In the genomic region with DNA sequence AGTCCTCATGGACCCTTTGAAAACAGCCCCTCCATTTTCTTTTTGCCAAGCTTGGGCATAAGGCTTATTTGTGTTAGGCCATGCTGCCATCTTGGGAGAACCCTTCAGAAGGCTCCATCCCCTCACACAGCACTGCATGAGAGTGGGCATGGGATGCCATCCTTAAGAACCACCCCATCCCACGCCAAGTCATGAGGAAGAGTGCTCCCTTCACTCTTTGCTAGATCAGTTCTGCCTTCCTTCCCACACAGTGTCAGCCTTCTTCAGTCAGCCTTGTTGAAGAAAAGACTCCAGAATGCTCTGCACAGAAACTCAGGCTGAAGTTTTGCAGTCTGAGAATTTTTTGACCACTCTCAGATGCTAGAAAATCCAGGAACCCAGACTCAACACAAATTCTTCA, we compare ENCODE assay signal across 37 cellular contexts.
"Had no signal": no experiment of that assay in that cellular context is flagged by ENCODE, and none has a peak within 500 bp of the region (broad histone marks: within the 10 kb centered on the region; RNA-seq: fewer than 3 reads in every experiment).

No MANE protein-coding gene starts in this region.

- H3K36me3 ChIP-seq: adrenal gland, ascending aorta, brain microvascular endothelial cell, breast epithelium, cardiac muscle cell had no signal

- H3K9me3 ChIP-seq: ascending aorta, body of pancreas, breast epithelium had no signal

- DNase-seq: activated effector memory CD4-positive, alpha-beta T cell treated with anti-CD3 and anti-CD28 coated beads, Interleukin-2, amount 50 U/mL, for 16 hours; activated effector memory CD4-positive, alpha-beta T cell treated with Interleukin-2 at 50 U/mL for 16 hours; activated gamma-delta T cell; activated gamma-delta T cell treated with Interleukin-2 at 50 U/mL for 16 hours; activated naive CD4-positive, alpha-beta T cell; activated naive CD4-positive, alpha-beta T cell treated with anti-CD3 and anti-CD28 coated beads for 36 hours; activated naive CD4-positive, alpha-beta T cell treated with anti-CD3 and anti-CD28 coated beads, Interleukin-2, amount 10 ng/mL, durations not matched to agents 7 days and 5 days; activated naive CD4-positive, alpha-beta T cell treated with anti-CD3 and anti-CD28 coated beads, Interleukin-2, amount 50 U/mL, for 16 hours; activated naive CD4-positive, alpha-beta T cell treated with Interleukin-2 at 50 U/mL for 16 hours; activated naive CD8-positive, alpha-beta T cell treated with anti-CD3 and anti-CD28 coated beads for 36 hours; activated naive CD8-positive, alpha-beta T cell treated with anti-CD3 and anti-CD28 coated beads, Interleukin-2, amount 10 ng/mL, durations not matched to agents 7 days and 5 days; activated naive CD8-positive, alpha-beta T cell treated with anti-CD3 and anti-CD28 coated beads, Interleukin-2, amount 50 U/mL, for 24 hours; activated T-cell treated with anti-CD3 and anti-CD28 coated beads, Interleukin-2, amount 50 U/mL, for 1 hour; activated T-cell treated with anti-CD3 and anti-CD28 coated beads, Interleukin-2, amount 50 U/mL, for 24 hours; activated T-cell treated with anti-CD3 and anti-CD28 coated beads, Interleukin-2, amount 50 U/mL, for 4 hours; activated T-cell treated with anti-CD3 and anti-CD28 coated beads, Interleukin-2, amount 50 U/mL, for 48 hours; activated T-cell treated with anti-CD3 and anti-CD28 coated beads, Interleukin-2, amount 50 U/mL, for 72 hours; adrenal gland; amniotic stem cell; amygdala; anterior cingulate cortex; aorta; body of pancreas; brain microvascular endothelial cell; central memory CD4-positive, alpha-beta T cell; cerebellar nuclear complex had no signal

- H3K9me3 Mint-ChIP-seq: activated naive CD4-positive, alpha-beta T cell treated with anti-CD3 and anti-CD28 coated beads, Interleukin-2, amount 10 ng/mL, durations not matched to agents 7 days and 5 days; activated naive CD4-positive, alpha-beta T cell treated with anti-CD3 and anti-CD28 coated beads, Interleukin-2, amount 50 U/mL, for 24 hours; activated naive CD8-positive, alpha-beta T cell treated with anti-CD3 and anti-CD28 coated beads for 36 hours; activated naive CD8-positive, alpha-beta T cell treated with anti-CD3 and anti-CD28 coated beads, Interleukin-2, amount 10 ng/mL, durations not matched to agents 7 days and 5 days; activated T-cell treated with anti-CD3 and anti-CD28 coated beads, Interleukin-2, amount 50 U/mL, for 24 hours; activated T-cell treated with anti-CD3 and anti-CD28 coated beads, Interleukin-2, amount 50 U/mL, for 4 hours; activated T-cell treated with anti-CD3 and anti-CD28 coated beads, Interleukin-2, amount 50 U/mL, for 72 hours; activated T-helper 1 cell treated with anti-CD3 and anti-CD28 coated beads, Interleukin-12 subunit alpha, Interleukin-12 subunit beta, Interleukin-2, Interleukin-4 antibody, amounts not matched to agents 30 ng/mL and 10 ng/mL and 1 ng/mL, durations not matched to agents 14 hours and 24 hours and 36 hours; activated T-helper 17 cell treated with anti-CD3 and anti-CD28 coated beads, Interleukin-2, amount 50 U/mL, for 72 hours; activated T-helper 2 cell treated with anti-CD3 and anti-CD28 coated beads, Interferon-gamma antibody, Interleukin-2, Interleukin-4, amounts not matched to agents 10 μg/mL and 5 μg/mL and 100 μg/mL, durations not matched to agents 14 hours and 24 hours and 36 hours; central memory CD8-positive, alpha-beta T cell had no signal

- H3K4me1 Mint-ChIP-seq: activated naive CD4-positive, alpha-beta T cell treated with anti-CD3 and anti-CD28 coated beads, Interleukin-2, amount 50 U/mL, for 24 hours; brain; central memory CD8-positive, alpha-beta T cell had no signal

- H3K4me1 ChIP-seq: adrenal gland, ascending aorta, body of pancreas, breast epithelium had no signal

- H3K27ac ChIP-seq: ascending aorta, body of pancreas, brain microvascular endothelial cell, breast epithelium, cardiac muscle cell had no signal

- H3K4me3 ChIP-seq: adrenal gland, ascending aorta, body of pancreas, breast epithelium, cardiac muscle cell had no signal

- ATAC-seq: activated T-cell treated with anti-CD3 and anti-CD28 coated beads, Interleukin-2, amount 50 U/mL, for 4 hours; body of pancreas had no signal

- H3K27ac Mint-ChIP-seq: activated naive CD4-positive, alpha-beta T cell treated with anti-CD3 and anti-CD28 coated beads for 36 hours; activated naive CD4-positive, alpha-beta T cell treated with anti-CD3 and anti-CD28 coated beads, Interleukin-2, amount 10 ng/mL, durations not matched to agents 7 days and 5 days; activated naive CD4-positive, alpha-beta T cell treated with anti-CD3 and anti-CD28 coated beads, Interleukin-2, amount 50 U/mL, for 24 hours; activated naive CD8-positive, alpha-beta T cell; activated naive CD8-positive, alpha-beta T cell treated with anti-CD3 and anti-CD28 coated beads for 36 hours; activated naive CD8-positive, alpha-beta T cell treated with anti-CD3 and anti-CD28 coated beads, Interleukin-2, amount 10 ng/mL, durations not matched to agents 7 days and 5 days; activated naive CD8-positive, alpha-beta T cell treated with anti-CD3 and anti-CD28 coated beads, Interleukin-2, amount 50 U/mL, for 24 hours; activated T-cell treated with anti-CD3 and anti-CD28 coated beads, Interleukin-2, amount 50 U/mL, for 24 hours; activated T-cell treated with anti-CD3 and anti-CD28 coated beads, Interleukin-2, amount 50 U/mL, for 72 hours; activated T-helper 1 cell treated with anti-CD3 and anti-CD28 coated beads, Interleukin-12 subunit alpha, Interleukin-12 subunit beta, Interleukin-2, Interleukin-4 antibody, amounts not matched to agents 30 ng/mL and 10 ng/mL and 1 ng/mL, durations not matched to agents 14 hours and 24 hours and 36 hours; activated T-helper 17 cell treated with anti-CD3 and anti-CD28 coated beads, Interleukin-2, amount 50 U/mL, for 72 hours; activated T-helper 2 cell treated with anti-CD3 and anti-CD28 coated beads, Interferon-gamma antibody, Interleukin-2, Interleukin-4, amounts not matched to agents 10 μg/mL and 5 μg/mL and 100 μg/mL, durations not matched to agents 14 hours and 24 hours and 36 hours; brain had no signal

- H3K4me3 Mint-ChIP-seq: activated naive CD4-positive, alpha-beta T cell treated with anti-CD3 and anti-CD28 coated beads for 36 hours; activated naive CD4-positive, alpha-beta T cell treated with anti-CD3 and anti-CD28 coated beads, Interleukin-2, amount 10 ng/mL, durations not matched to agents 7 days and 5 days; activated naive CD4-positive, alpha-beta T cell treated with anti-CD3 and anti-CD28 coated beads, Interleukin-2, amount 50 U/mL, for 24 hours; activated naive CD8-positive, alpha-beta T cell; activated naive CD8-positive, alpha-beta T cell treated with anti-CD3 and anti-CD28 coated beads for 36 hours; activated naive CD8-positive, alpha-beta T cell treated with anti-CD3 and anti-CD28 coated beads, Interleukin-2, amount 10 ng/mL, durations not matched to agents 7 days and 5 days; activated naive CD8-positive, alpha-beta T cell treated with anti-CD3 and anti-CD28 coated beads, Interleukin-2, amount 50 U/mL, for 24 hours; activated T-cell treated with anti-CD3 and anti-CD28 coated beads, Interleukin-2, amount 50 U/mL, for 24 hours; activated T-cell treated with anti-CD3 and anti-CD28 coated beads, Interleukin-2, amount 50 U/mL, for 4 hours; activated T-helper 1 cell treated with anti-CD3 and anti-CD28 coated beads, Interleukin-12 subunit alpha, Interleukin-12 subunit beta, Interleukin-2, Interleukin-4 antibody, amounts not matched to agents 30 ng/mL and 10 ng/mL and 1 ng/mL, durations not matched to agents 14 hours and 24 hours and 36 hours; activated T-helper 17 cell treated with anti-CD3 and anti-CD28 coated beads, Interleukin-2, amount 50 U/mL, for 72 hours; brain; central memory CD8-positive, alpha-beta T cell had no signal

- H3K27me3 ChIP-seq: adrenal gland, ascending aorta, body of pancreas, brain microvascular endothelial cell, breast epithelium, cardiac muscle cell had no signal

- H3K27me3 Mint-ChIP-seq: activated naive CD4-positive, alpha-beta T cell treated with anti-CD3 and anti-CD28 coated beads, Interleukin-2, amount 50 U/mL, for 24 hours; activated naive CD8-positive, alpha-beta T cell; central memory CD8-positive, alpha-beta T cell had no signal

- H3K36me3 Mint-ChIP-seq: activated naive CD4-positive, alpha-beta T cell treated with anti-CD3 and anti-CD28 coated beads, Interleukin-2, amount 10 ng/mL, durations not matched to agents 7 days and 5 days; activated naive CD4-positive, alpha-beta T cell treated with anti-CD3 and anti-CD28 coated beads, Interleukin-2, amount 50 U/mL, for 24 hours; activated naive CD4-positive, alpha-beta T cell treated with anti-CD3 and anti-CD28 coated beads, Interleukin-2, amount 50 U/mL, for 72 hours; activated naive CD8-positive, alpha-beta T cell; activated naive CD8-positive, alpha-beta T cell treated with anti-CD3 and anti-CD28 coated beads for 36 hours; activated naive CD8-positive, alpha-beta T cell treated with anti-CD3 and anti-CD28 coated beads, Interleukin-2, amount 10 ng/mL, durations not matched to agents 7 days and 5 days; brain had no signal
